8 cellular contexts compared by ENCODE assay signal in genomic region chr20:5113615-5113986, GRCh38. TPM values are rescaled to one million over a fixed set of nuclear protein-coding genes. Genes with fewer than 3 reads are reported as not detected.
DNase-seq lines count a peak whose midpoint lies in the region; ATAC-seq, FAIRE-seq and TF ChIP-seq lines count a peak whose summit lies in the region.

No MANE protein-coding gene starts in this region.

- H3K4me3 ChIP-seq in Panc1 (ENCODE audit: low read depth in 2 of 2, low read length in 2 of 2) (peak overlapping the region; percentile 78 to 94), epithelial cell of proximal tubule (ENCODE audit: low read depth, low read length) (peak overlapping the region; percentile 85)

- no peaks in the 10 kb centered on the region for H3K9me3 ChIP-seq in ES-I3 (ENCODE audit: control insufficient read depth, insufficient read depth, low read length)
- H3K9me3 ChIP-seq in Panc1 (ENCODE audit: control insufficient read depth, insufficient read depth, low read depth, low read length): no peaks in the 10 kb centered on the region

- no TSS peak for BruUV-seq in Panc1 (replicated peaks; lab: Mats Ljungman, UMichigan)

- no peaks in the 10 kb centered on the region for H3K27me3 ChIP-seq in Panc1 (ENCODE audit: control insufficient read depth, insufficient read depth, low read length)

- peaks cover 24% of the 10 kb centered on the region for H3K4me1 Mint-ChIP-seq in progenitor cell of endocrine pancreas (ENCODE audit: low read depth)

- no peaks in the 10 kb centered on the region for H3K9me3 Mint-ChIP-seq in progenitor cell of endocrine pancreas (ENCODE audit: low read depth)

- CTCF ChIA-PET in Panc1 (lab: Charles Lee): no interaction called here

- H3K9ac ChIP-seq in ES-I3 (ENCODE audit: low read depth, low read length): peak overlapping the region; percentile 93

- no peaks in the 10 kb centered on the region for H3K27me3 Mint-ChIP-seq in progenitor cell of endocrine pancreas

- intact Hi-C loops in Panc1 (cut with micrococcal nuclease; ENCODE audit: unreplicated experiment): no loop called here

- peaks cover 27% of the 10 kb centered on the region for H3K36me3 Mint-ChIP-seq in progenitor cell of endocrine pancreas (ENCODE audit: insufficient read depth)

- DNase-seq in Panc1 (ENCODE audit: low read depth, low spot score) (no peak), epithelial cell of proximal tubule (ENCODE audit: low read depth) (no peak), progenitor cell of endocrine pancreas (ENCODE audit: low spot score, unreplicated experiment) (no peak), GM19239 (ENCODE audit: insufficient read length, low spot score) (no peak), NCI-H1105 (lab: John Stamatoyannopoulos, UW) (no peak)
- no peak for DNase-seq in activated CD4-positive, alpha-beta T cell treated with anti-CD3 and anti-CD28 coated beads, Interleukin-2, amount 50 U/mL, for 48 hours

- POLR2A ChIA-PET in Panc1 (lab: Charles Lee): no interaction called here

- H3K4me1 ChIP-seq in ES-I3 (ENCODE audit: insufficient read depth, low read length) (no peaks in the 10 kb centered on the region; the same call in 1 of the 2 replicates), Panc1 (ENCODE audit: control insufficient read depth, insufficient read depth, low read length) (peaks cover 20% of the 10 kb centered on the region)

- no peak for TF ChIP-seq CTCF in Panc1 (IDR thresholded peaks at IDR 0.05)
- no peak for TF ChIP-seq CTCF in epithelial cell of proximal tubule (conservative IDR thresholded peaks at IDR 0.05; ENCODE audit: low read depth, low read length)
- TF ChIP-seq CTCF in progenitor cell of endocrine pancreas (IDR thresholded peaks at IDR 0.05; ENCODE audit: unreplicated experiment): no peak

- peak overlapping the region; percentile 90 for H3K4me3 Mint-ChIP-seq in progenitor cell of endocrine pancreas (ENCODE audit: low read depth)

- peak overlapping the region; percentile 97 for H3K27ac Mint-ChIP-seq in progenitor cell of endocrine pancreas

- peak overlapping the region; percentile 93 for H3K27ac ChIP-seq in Panc1 (ENCODE audit: low read length)

- H3K36me3 ChIP-seq in ES-I3 (ENCODE audit: insufficient read depth, low read length) (peaks cover 30% of the 10 kb centered on the region), Panc1 (ENCODE audit: control insufficient read depth, insufficient read depth, low read length) (peaks cover 44% of the 10 kb centered on the region)

- ATAC-seq in Panc1 (no peak), HG02759 (IDR thresholded peaks at IDR 0.05; ENCODE audit: unreplicated experiment) (no peak)

- FAIRE-seq in GM19239 (lab: Jason Lieb, UNC): no peak

- in situ Hi-C loops in Panc1 (cut with HindIII; ENCODE audit: low pct_unique_long_range_greater_than_20kb, low sequenced_read_pairs): no loop called here

RNA-seq across cellular contexts. Expression of gene TMEM230, which starts 0.7 kb away (rescaled TPM):
- total RNA-seq in Panc1 (2021; ENCODE audit: unreplicated experiment) (89.3 TPM), epithelial cell of proximal tubule (82.0 and 103 TPM in 2 replicates), progenitor cell of endocrine pancreas (80.7 and 82.8 TPM in 2 replicates)
- polyA plus RNA-seq in Panc1 (2012; ENCODE audit: insufficient read length): 77.7 TPM

RNA-seq across cellular contexts. Expression of gene PCNA, which starts 6.2 kb away (rescaled TPM):
- total RNA-seq in Panc1 (2021; ENCODE audit: unreplicated experiment) (182 TPM), epithelial cell of proximal tubule (327 and 378 TPM in 2 replicates), progenitor cell of endocrine pancreas (123 and 126 TPM in 2 replicates)
- 106 TPM for polyA plus RNA-seq in Panc1 (2012; ENCODE audit: insufficient read length)

RNA-seq across cellular contexts. Expression of gene CDS2, which starts 13.2 kb away (rescaled TPM):
- total RNA-seq in Panc1 (2021; ENCODE audit: unreplicated experiment) (54.0 TPM), epithelial cell of proximal tubule (17.3 and 18.7 TPM in 2 replicates), progenitor cell of endocrine pancreas (52.3 and 57.5 TPM in 2 replicates)
- 29.1 TPM for polyA plus RNA-seq in Panc1 (2012; ENCODE audit: insufficient read length)
